In the genomic region with DNA sequence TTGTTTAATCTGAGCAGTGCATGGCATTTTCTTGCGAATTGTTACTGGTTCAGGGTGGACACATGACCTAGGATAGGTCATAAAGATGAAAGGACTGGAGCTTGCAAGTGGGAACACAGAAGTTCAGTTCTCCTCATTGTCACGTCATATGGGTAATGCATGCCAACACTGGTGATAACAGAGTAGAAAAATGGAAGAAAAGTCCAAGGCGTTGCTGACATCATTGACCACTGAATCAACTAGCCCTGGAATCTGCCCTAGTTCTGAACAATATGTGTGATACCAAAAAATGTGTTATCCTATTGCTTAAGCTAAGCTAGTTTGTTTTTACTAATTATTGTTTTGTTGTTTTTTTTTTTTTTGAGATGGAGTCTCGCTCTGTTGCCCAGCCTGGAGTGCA, we compare ENCODE assay signal across 8 cellular contexts.
"Had no signal": no experiment of that assay in that cellular context is flagged by ENCODE, and none has a peak within 500 bp of the region (broad histone marks: within the 10 kb centered on the region; RNA-seq: fewer than 3 reads in every experiment).

No MANE protein-coding gene starts in this region.

- DNase-seq: GM23248, GOT3, H7, HFFc6, IMR-90 had no signal

- ATAC-seq: HCT116 had no signal

- H3K9ac ChIP-seq: GM23248 had no signal

- H3K27ac Mint-ChIP-seq: HFFc6 had no signal

- H3K27ac ChIP-seq: GM23248, HL-60 had no signal

- H3K9me3 ChIP-seq: HAP-1 had no signal

- H2AFZ ChIP-seq: GM23248 had no signal

- H3K4me1 ChIP-seq: HAP-1 had no signal

- H3K4me3 ChIP-seq: GM23248, HAP-1 had no signal

- H3K36me3 ChIP-seq: HAP-1 had no signal

- H3K4me3 Mint-ChIP-seq: HFFc6 had no signal
